Comparison of ENCODE assay signal across 15 cellular contexts in the genomic region with DNA sequence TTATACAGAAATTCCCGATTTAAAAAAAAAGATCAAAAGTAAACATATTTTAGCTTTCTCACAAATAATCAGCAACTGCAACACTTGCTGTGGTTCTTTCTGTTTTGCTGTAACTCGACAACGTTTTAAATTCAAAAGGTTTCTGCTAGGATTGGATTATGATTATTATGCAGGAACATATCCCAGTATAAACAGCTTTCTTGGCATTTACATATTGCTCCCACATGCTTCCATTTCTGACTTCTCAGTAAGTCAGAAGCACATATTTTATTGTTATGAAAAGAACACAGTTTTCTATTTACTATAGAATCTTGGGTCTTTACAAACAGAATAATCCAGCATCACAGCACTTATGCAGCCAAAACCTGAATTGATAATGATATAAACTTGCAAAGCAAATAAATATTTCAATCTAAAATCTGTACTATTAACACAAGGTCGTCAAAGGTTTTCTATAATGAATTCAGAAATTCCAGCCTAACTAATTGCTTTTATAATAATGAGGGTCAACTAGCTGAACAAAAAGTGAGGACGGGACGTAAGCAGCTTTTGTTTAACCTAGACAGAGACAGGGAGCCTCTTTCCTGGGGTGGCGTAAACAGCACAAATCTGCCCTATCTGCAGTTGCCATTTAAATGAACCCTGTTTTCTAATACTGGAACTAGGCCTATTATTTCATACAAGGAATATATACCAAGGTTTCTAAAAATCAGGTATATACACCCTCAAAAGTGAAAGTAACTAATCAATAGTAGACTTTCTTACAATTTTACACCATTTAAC. TPM values are rescaled to one million over a fixed set of nuclear protein-coding genes. Genes with fewer than 3 reads are reported as not detected.
DNase-seq lines count a peak whose midpoint lies in the region; ATAC-seq, FAIRE-seq and TF ChIP-seq lines count a peak whose summit lies in the region.
"Had no signal": no experiment of that assay in that cellular context is flagged by ENCODE, and none has a peak within 500 bp of the region (broad histone marks: within the 10 kb centered on the region; RNA-seq: fewer than 3 reads in every experiment).

No MANE protein-coding gene starts in this region.

- in situ Hi-C loops in brain microvascular endothelial cell (cut with HindIII; ENCODE audit: low pct_ligation_motif_present, low sequenced_read_pairs) = no loop called here

- no peaks in the 10 kb centered on the region for H3F3A ChIP-seq in Loucy (ENCODE audit: low read depth)

- H3K27me3 ChIP-seq in Loucy (ENCODE audit: insufficient read depth, low read length, poor library complexity, severe bottlenecking) (no peaks in the 10 kb centered on the region), brain microvascular endothelial cell (replicated peaks) (no peaks in the 10 kb centered on the region), testis (no peaks in the 10 kb centered on the region)

- H2AFZ ChIP-seq in Loucy (ENCODE audit: low read length) = peak overlapping the region; percentile 35; the same call in 1 of the 2 replicates

- TF ChIP-seq CTCF in Loucy (conservative IDR thresholded peaks at IDR 0.05; ENCODE audit: low read length) (no peak), brain microvascular endothelial cell (IDR thresholded peaks at IDR 0.05; ENCODE audit: low read depth, low read length, missing control alignments) (no peak), mesothelial cell of epicardium (IDR thresholded peaks at IDR 0.05; ENCODE audit: unreplicated experiment) (no peak), testis (IDR thresholded peaks at IDR 0.05) (no peak)

- no peak overlapping the region for H3K4me3 ChIP-seq in Loucy (ENCODE audit: low read length, poor library complexity, severe bottlenecking)
- peak overlapping the region; percentile 27 for H3K4me3 ChIP-seq in brain microvascular endothelial cell (ENCODE audit: low read depth, low read length)
- H3K4me3 ChIP-seq in testis = peak overlapping the region in 1 of 2 donors; percentile 11

- no peaks in the 10 kb centered on the region for H4K20me1 ChIP-seq in Loucy (ENCODE audit: insufficient read depth, low read length, poor library complexity, severe bottlenecking)

- no peaks in the 10 kb centered on the region for H3K4me1 ChIP-seq in Loucy (ENCODE audit: insufficient read depth, low read length, poor library complexity, severe bottlenecking)
- no peaks in the 10 kb centered on the region for H3K4me1 ChIP-seq in testis

- TF ChIP-seq POLR2A in testis (IDR thresholded peaks at IDR 0.05) (no peak), GM12892 (IDR thresholded peaks at IDR 0.05; ENCODE audit: low read depth, low read length) (no peak)

- no peaks in the 10 kb centered on the region for H3K9me2 ChIP-seq in Loucy (replicated peaks; ENCODE audit: low read depth, low read length)

- H3K36me3 ChIP-seq in Loucy (ENCODE audit: insufficient read depth, low read length) (no peaks in the 10 kb centered on the region), brain microvascular endothelial cell (replicated peaks) (no peaks in the 10 kb centered on the region), testis (ENCODE audit: low read depth, missing control alignments) (no peaks in the 10 kb centered on the region)

- no peaks in the 10 kb centered on the region for H3K36me3 Mint-ChIP-seq in mesothelial cell of epicardium
- H3K36me3 Mint-ChIP-seq: activated CD8-positive, alpha-beta memory T cell treated with anti-CD3 and anti-CD28 coated beads, Interleukin-2, amount 10 ng/mL, durations not matched to agents 7 days and 5 days; naive thymus-derived CD8-positive, alpha-beta T cell had no signal

- H3K4me1 Mint-ChIP-seq in mesothelial cell of epicardium = peaks cover 36% of the 10 kb centered on the region
- H3K4me1 Mint-ChIP-seq: activated CD8-positive, alpha-beta memory T cell treated with anti-CD3 and anti-CD28 coated beads, Interleukin-2, amount 10 ng/mL, durations not matched to agents 7 days and 5 days; naive thymus-derived CD8-positive, alpha-beta T cell had no signal

- no peaks in the 10 kb centered on the region for H3K9me3 ChIP-seq in Loucy (ENCODE audit: insufficient read depth, low read depth, low read length)
- H3K9me3 ChIP-seq in testis = no peaks in the 10 kb centered on the region

- no peaks in the 10 kb centered on the region for H3K79me2 ChIP-seq in Loucy (ENCODE audit: insufficient read depth, low read length)

- no peak for FAIRE-seq in GM12892 (lab: Jason Lieb, UNC)
- FAIRE-seq: endometrium had no signal

- intact Hi-C loops in testis (cut with DNase I; ENCODE audit: low total_unique reads) = no loop called here

- H3K27ac Mint-ChIP-seq in mesothelial cell of epicardium = peak overlapping the region; percentile 83
- H3K27ac Mint-ChIP-seq: activated CD8-positive, alpha-beta memory T cell treated with anti-CD3 and anti-CD28 coated beads, Interleukin-2, amount 10 ng/mL, durations not matched to agents 7 days and 5 days; naive thymus-derived CD8-positive, alpha-beta T cell had no signal

- no peak for ATAC-seq in HG03565 (IDR thresholded peaks at IDR 0.05; ENCODE audit: unreplicated experiment)
- ATAC-seq: activated CD8-positive, alpha-beta memory T cell treated with anti-CD3 and anti-CD28 coated beads, Interleukin-2, amount 10 ng/mL, durations not matched to agents 7 days and 5 days; HCT116; naive thymus-derived CD8-positive, alpha-beta T cell had no signal

- H3K4me2 ChIP-seq in Loucy (ENCODE audit: low read depth, low read length, poor library complexity, severe bottlenecking) = peak overlapping the region; percentile 13
- H3K4me2 ChIP-seq: KMS-11 had no signal

- H3K9ac ChIP-seq in Loucy (ENCODE audit: low read depth, low read length, poor library complexity, severe bottlenecking) = no peak overlapping the region
- H3K9ac ChIP-seq: KMS-11 had no signal

- 37 to 39% methylated on average over 7 of the region's 7 CpGs for WGBS in testis, 2 donors

- H3K27ac ChIP-seq in brain microvascular endothelial cell (no peak overlapping the region), testis (peak overlapping the region; percentile 52 to 59)
- H3K27ac ChIP-seq: KMS-11 had no signal

- DNase-seq in brain microvascular endothelial cell = no peak
- no peak for DNase-seq in mesothelial cell of epicardium (ENCODE audit: low spot score in 2 of 2, unreplicated experiment in 2 of 2)
- no peak for DNase-seq in testis
- no peak for DNase-seq in AML-193 (lab: John Stamatoyannopoulos, UW)
- no peak for DNase-seq in GM12892 (ENCODE audit: insufficient read length)
- DNase-seq: activated CD8-positive, alpha-beta memory T cell treated with anti-CD3 and anti-CD28 coated beads, Interleukin-2, amount 10 ng/mL, durations not matched to agents 7 days and 5 days; naive thymus-derived CD8-positive, alpha-beta T cell; NCI-H2081; stimulated activated CD4-positive, alpha-beta T cell treated with anti-CD3 and anti-CD28 coated beads, Interleukin-15, amount 100 ng/mL, for 24 hours; T-helper 9 cell had no signal

- H3K27me3 Mint-ChIP-seq in mesothelial cell of epicardium (ENCODE audit: low read depth) = no peaks in the 10 kb centered on the region
- H3K27me3 Mint-ChIP-seq: activated CD8-positive, alpha-beta memory T cell treated with anti-CD3 and anti-CD28 coated beads, Interleukin-2, amount 10 ng/mL, durations not matched to agents 7 days and 5 days; naive thymus-derived CD8-positive, alpha-beta T cell had no signal

- peaks cover 1% of the 10 kb centered on the region for H3K9me3 Mint-ChIP-seq in mesothelial cell of epicardium

- H3K4me3 Mint-ChIP-seq in mesothelial cell of epicardium = no peak overlapping the region
- H3K4me3 Mint-ChIP-seq: activated CD8-positive, alpha-beta memory T cell treated with anti-CD3 and anti-CD28 coated beads, Interleukin-2, amount 10 ng/mL, durations not matched to agents 7 days and 5 days; naive thymus-derived CD8-positive, alpha-beta T cell had no signal

RNA-seq across cellular contexts. Expression of a gene that starts 9.8 kb away (rescaled TPM):
- total RNA-seq in mesothelial cell of epicardium (112 to 127 TPM (median 121 TPM) in 3 replicates), testis (10 to 100 TPM; 15.3 to 23.3 TPM)
- polyA plus RNA-seq in testis (ENCODE audit: insufficient read depth, low read depth, low replicate concordance) = 12.3 TPM
- not detected for polyA plus RNA-seq in GM12892 (2012; ENCODE audit: missing spikeins)
- total RNA-seq: activated CD8-positive, alpha-beta memory T cell treated with anti-CD3 and anti-CD28 coated beads, Interleukin-2, amount 10 ng/mL, durations not matched to agents 7 days and 5 days; naive thymus-derived CD8-positive, alpha-beta T cell had no signal
